Comparison of ENCODE assay signal across 1 cellular context in genomic region chr20:8331740-8332412, GRCh38.
TF ChIP-seq lines count a peak whose summit lies in the region.

No MANE protein-coding gene starts in this region.

TF ChIP-seq in IMR-90, 13 proteins besides CTCF, POLR2A, EP300 and RAD21 (continued from another document):
- TF ChIP-seq USF2 (IDR thresholded peaks at IDR 0.05; ENCODE audit: low read depth, low read length) (no peak), CEBPB (IDR thresholded peaks at IDR 0.05; ENCODE audit: low read depth, low read length) (no peak), RCOR1 (IDR thresholded peaks at IDR 0.05; ENCODE audit: insufficient replicate concordance, low read length) (no peak), SMC3 (IDR thresholded peaks at IDR 0.05; ENCODE audit: low read depth, low read length) (no peak), BHLHE40 (IDR thresholded peaks at IDR 0.05; ENCODE audit: low read depth, low read length) (no peak), MAZ (IDR thresholded peaks at IDR 0.05; ENCODE audit: borderline replicate concordance, low read depth, low read length) (no peak), FOS (IDR thresholded peaks at IDR 0.05; ENCODE audit: low read depth, low read length) (no peak), MAFK (IDR thresholded peaks at IDR 0.05; ENCODE audit: low read depth, low read length) (no peak), RFX5 (IDR thresholded peaks at IDR 0.05; ENCODE audit: low read depth, low read length) (no peak), ELK1 (IDR thresholded peaks at IDR 0.05; ENCODE audit: borderline replicate concordance, low read depth, low read length) (no peak)
